In the genomic region with DNA sequence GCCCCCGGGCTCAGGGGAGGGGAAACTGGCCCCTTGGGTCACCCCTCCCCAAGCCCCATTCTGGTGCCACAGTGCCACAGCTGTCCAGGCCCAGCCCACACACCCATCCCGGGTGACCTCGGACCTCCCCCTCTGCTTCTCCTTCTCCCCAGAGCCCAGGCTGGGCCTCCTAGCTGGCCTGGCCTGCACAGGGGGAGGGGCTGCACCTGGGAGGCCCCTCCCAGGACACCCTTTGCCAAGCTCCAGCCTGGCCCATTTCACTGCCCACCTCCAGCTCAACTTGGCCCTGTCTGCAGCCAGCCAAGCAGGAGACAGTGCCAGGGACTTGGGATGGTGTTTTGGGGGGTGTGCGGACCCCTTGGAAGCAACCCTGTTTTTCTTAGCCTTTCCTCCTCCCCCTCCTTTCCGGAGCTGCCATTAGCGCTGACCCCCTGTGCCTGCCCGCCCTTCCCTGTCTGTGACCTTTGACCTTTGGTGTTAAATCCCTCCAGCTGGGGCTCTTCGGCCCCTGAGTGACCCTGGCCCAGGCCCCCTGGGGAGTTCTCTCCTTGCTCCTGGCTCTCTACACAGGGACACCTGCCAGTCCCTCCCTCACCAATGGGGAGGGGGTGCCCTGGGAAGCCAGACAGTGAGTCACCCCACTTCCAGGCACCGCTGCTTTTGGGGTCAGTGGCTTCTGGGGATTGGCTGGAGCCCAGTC, we compare ENCODE assay signal across 9 cellular contexts. TPM values are rescaled to one million over a fixed set of nuclear protein-coding genes. Genes with fewer than 3 reads are reported as not detected.
A peak's percentile ranks its signal among the peaks of the same experiment; 100 is the strongest.
DNase-seq lines count a peak whose midpoint lies in the region; ATAC-seq and TF ChIP-seq lines count a peak whose summit lies in the region.
"Had no signal": no experiment of that assay in that cellular context is flagged by ENCODE, and none has a peak within 500 bp of the region (broad histone marks: within the 10 kb centered on the region; RNA-seq: fewer than 3 reads in every experiment).

No MANE protein-coding gene starts in this region.

- H4K20me1 ChIP-seq in KMS-11 (ENCODE audit: insufficient read depth), result no peaks in the 10 kb centered on the region; the same call in 1 of the 2 replicates

- H3K27me3 ChIP-seq in KMS-11 (ENCODE audit: insufficient read depth, low read depth) (no peaks in the 10 kb centered on the region), colonic mucosa (peaks cover 33% of the 10 kb centered on the region), muscle layer of duodenum (ENCODE audit: low read depth, low read length) (peaks cover 5% of the 10 kb centered on the region)

- intact Hi-C loops in colonic mucosa (cut with DNase I), result no loop called here

- peaks cover 44% of the 10 kb centered on the region for H3K79me2 ChIP-seq in KMS-11 (ENCODE audit: insufficient read depth, low read depth)

- H3K9ac ChIP-seq in KMS-11, result no peak overlapping the region
- H3K9ac ChIP-seq in colonic mucosa (ENCODE audit: low read depth in 2 of 2, low read length in 2 of 2), result peak overlapping the region in 1 of 2 donors; percentile 50

- H3K4me3 ChIP-seq in KMS-11 (IDR thresholded peaks at IDR 0.05; ENCODE audit: insufficient read depth, low read depth, low read length) (no peak overlapping the region), colonic mucosa (peak overlapping the region; percentile 46), muscle layer of duodenum (ENCODE audit: low read depth in 1 of 2, low read length in 2 of 2) (peak overlapping the region in 1 of 2 donors; percentile 80)

- H3K36me3 ChIP-seq in KMS-11 (ENCODE audit: insufficient read depth) (no peaks in the 10 kb centered on the region), colonic mucosa (no peaks in the 10 kb centered on the region), muscle layer of duodenum (ENCODE audit: control insufficient read depth in 1 of 2, insufficient read depth in 2 of 2, low read length in 2 of 2) (no peaks in the 10 kb centered on the region)

- ATAC-seq in HG03196 (IDR thresholded peaks at IDR 0.05; ENCODE audit: unreplicated experiment), result no peak
- ATAC-seq in HG02981 (IDR thresholded peaks at IDR 0.05; ENCODE audit: unreplicated experiment), result no peak

- peak overlapping the region; percentile 96 for H3K4me2 ChIP-seq in KMS-11

- H3K27ac ChIP-seq in 22Rv1, result peak overlapping the region; percentile 53; the same call in 1 of the 2 replicates
- H3K27ac ChIP-seq in KMS-11, result no peak overlapping the region
- peak overlapping the region; percentile 68 for H3K27ac ChIP-seq in colonic mucosa
- H3K27ac ChIP-seq in muscle layer of duodenum (ENCODE audit: low read length), result peak overlapping the region; percentile 8

- H3K4me1 ChIP-seq in KMS-11 (ENCODE audit: low read depth, poor library complexity, severe bottlenecking), result peaks cover 47% of the 10 kb centered on the region
- H3K4me1 ChIP-seq in colonic mucosa, result peaks cover 14% of the 10 kb centered on the region
- peaks cover 0 to 45% of the 10 kb centered on the region in 2 donors for H3K4me1 ChIP-seq in muscle layer of duodenum (ENCODE audit: control insufficient read depth in 1 of 2, insufficient read depth in 2 of 2, low read length in 2 of 2)

- no peak for TF ChIP-seq CTCF in 22Rv1 (IDR thresholded peaks at IDR 0.05)
- TF ChIP-seq CTCF in KMS-11 (conservative IDR thresholded peaks at IDR 0.05; ENCODE audit: low read depth, low read length), result no peak
- TF ChIP-seq CTCF in colonic mucosa (IDR thresholded peaks at IDR 0.05), result no peak

- H2AFZ ChIP-seq in KMS-11 (ENCODE audit: low read depth), result no peak overlapping the region

- DNase-seq in colonic mucosa (peak; percentile 22), NCI-H1105 (lab: John Stamatoyannopoulos, UW) (no peak), NCI-H2107 (lab: John Stamatoyannopoulos, UW) (no peak)

- H3K9me3 ChIP-seq in colonic mucosa, result no peaks in the 10 kb centered on the region
- H3K9me3 ChIP-seq in muscle layer of duodenum (ENCODE audit: control insufficient read depth in 1 of 2, low read length in 2 of 2), result no peaks in the 10 kb centered on the region

RNA-seq across cellular contexts. Expression of a gene that starts 1.8 kb away (rescaled TPM):
- total RNA-seq in colonic mucosa, result 1 to 10 TPM in 1 of 2 donors, under 1 TPM in 1; 0.89 to 4.1 TPM

RNA-seq across cellular contexts. Expression of a gene that starts 33.5 kb away (rescaled TPM):
- total RNA-seq in colonic mucosa, result 10 to 100 TPM; 28.2 to 43.6 TPM

RNA-seq across cellular contexts. Expression of a gene that starts 44.8 kb away (rescaled TPM):
- 10 to 100 TPM in 1 of 2 donors, 1 to 10 TPM in 1; 5.4 to 15.4 TPM for total RNA-seq in colonic mucosa

RNA-seq across cellular contexts. Expression of a gene that starts 54.0 kb away (rescaled TPM):
- 1 to 10 TPM; 2.7 to 4.1 TPM for total RNA-seq in colonic mucosa
- total RNA-seq: T-helper 2 cell treated with Interferon-gamma antibody and Interleukin-4, amounts not matched to agents 100 ng/mL and 5 ng/mL, for 36 hours had no signal
